Comparison of ENCODE assay signal across 8 cellular contexts in genomic region chr15:34795267-34796081, GRCh38. TPM values are rescaled to one million over a fixed set of nuclear protein-coding genes. Genes with fewer than 3 reads are reported as not detected.
DNase-seq lines count a peak whose midpoint lies in the region; FAIRE-seq and TF ChIP-seq lines count a peak whose summit lies in the region.

Gene ACTC1, minus strand, starts transcription at chr15:34795549. Its CDS starts 741 bp downstream, at chr15:34794808.

- DNase-seq in HFFc6 (peak; percentile 42), astrocyte (ENCODE audit: low read depth) (peak; percentile 41), iPS DF 6.9 (ENCODE audit: low read depth, low spot score) (no peak), smooth muscle cell (lab: John Stamatoyannopoulos, UW; ENCODE audit: unreplicated experiment) (peak; percentile 25), superior temporal gyrus (ENCODE audit: extremely low spot score) (no peak), NCI-H146 (lab: John Stamatoyannopoulos, UW) (no peak), NCI-H128 (lab: John Stamatoyannopoulos, UW; ENCODE audit: unreplicated experiment) (no peak)
- DNase-seq in activated CD8-positive, alpha-beta memory T cell treated with anti-CD3 and anti-CD28 coated beads, Interleukin-2, amount 50 U/mL, for 4 hours: no peak

- no CpG with 5 or more reads among the region's 44 CpGs for WGBS in iPS DF 6.9 (ENCODE audit: insufficient coverage, insufficient read length)
- WGBS in smooth muscle cell (ENCODE audit: low lambda C conversion rate): 7% methylated on average over 41 of the region's 44 CpGs

- H3K4me3 ChIP-seq in astrocyte (ENCODE audit: insufficient read depth, low read depth, low read length): peak within 1 kb of the TSS; percentile 46
- peak within 1 kb of the TSS; percentile 51; the same call in 1 of the 2 replicates for H3K4me3 ChIP-seq in iPS DF 6.9 (ENCODE audit: low read length)
- peak within 1 kb of the TSS; percentile 47 for H3K4me3 ChIP-seq in smooth muscle cell

- no peak for FAIRE-seq in astrocyte (lab: Jason Lieb, UNC)

- no peaks in the 10 kb centered on the region for H3K79me2 ChIP-seq in astrocyte (ENCODE audit: insufficient read depth, low read length)
- H3K79me2 ChIP-seq in smooth muscle cell (ENCODE audit: low read depth): no peaks in the 10 kb centered on the region

- H3K4me2 ChIP-seq in astrocyte (ENCODE audit: low read length) (peak within 1 kb of the TSS; percentile 80), smooth muscle cell (peak within 1 kb of the TSS; percentile 91)

- H4K20me1 ChIP-seq in astrocyte (ENCODE audit: insufficient read depth, low read length) (no peaks in the 10 kb centered on the region), smooth muscle cell (ENCODE audit: low read depth) (no peaks in the 10 kb centered on the region)

- H3K36me3 Mint-ChIP-seq in HFFc6 (ENCODE audit: low read depth) (no peaks in the 10 kb centered on the region), astrocyte (ENCODE audit: low read depth, unreplicated experiment) (peaks cover 12% of the 10 kb centered on the region)

- peaks cover 3% of the 10 kb centered on the region for H3K4me1 ChIP-seq in astrocyte (ENCODE audit: insufficient read depth, low read length)
- peaks cover 6% of the 10 kb centered on the region for H3K4me1 ChIP-seq in iPS DF 6.9 (ENCODE audit: control insufficient read depth, insufficient read depth, low read length)
- H3K4me1 ChIP-seq in smooth muscle cell (ENCODE audit: low read depth): peaks cover 11% of the 10 kb centered on the region

- no peaks in the 10 kb centered on the region for H3K9me3 Mint-ChIP-seq in HFFc6
- no peaks in the 10 kb centered on the region for H3K9me3 Mint-ChIP-seq in astrocyte (ENCODE audit: unreplicated experiment)

- H3K27ac ChIP-seq in astrocyte (ENCODE audit: low read depth, low read length): no peak within 1 kb of the TSS
- no peak within 1 kb of the TSS for H3K27ac ChIP-seq in iPS DF 6.9 (ENCODE audit: low read length)
- peak within 1 kb of the TSS; percentile 41 for H3K27ac ChIP-seq in smooth muscle cell (ENCODE audit: low read depth)

- H3F3A ChIP-seq in smooth muscle cell (ENCODE audit: low read depth): peaks cover 42% of the 10 kb centered on the region

- H3K27me3 Mint-ChIP-seq in HFFc6 (ENCODE audit: insufficient read depth) (peaks cover 2% of the 10 kb centered on the region; the same call in 1 of the 2 replicates), astrocyte (ENCODE audit: low read depth, unreplicated experiment) (no peaks in the 10 kb centered on the region)

- no peak within 1 kb of the TSS for H3K9ac ChIP-seq in astrocyte (ENCODE audit: low read length)
- peak within 1 kb of the TSS; percentile 54 for H3K9ac ChIP-seq in smooth muscle cell (ENCODE audit: low read depth)

- H3K9me3 ChIP-seq in astrocyte (ENCODE audit: insufficient read depth, low read depth, low read length) (no peaks in the 10 kb centered on the region), iPS DF 6.9 (ENCODE audit: control insufficient read depth, insufficient read depth, low read length) (no peaks in the 10 kb centered on the region), smooth muscle cell (replicated peaks; ENCODE audit: low read depth) (no peaks in the 10 kb centered on the region)

- H3K27me3 ChIP-seq in astrocyte (ENCODE audit: insufficient read depth, low read length): peaks cover 38% of the 10 kb centered on the region
- H3K27me3 ChIP-seq in iPS DF 6.9 (ENCODE audit: control insufficient read depth, insufficient read depth, low read length): peaks cover 2% of the 10 kb centered on the region; the same call in 1 of the 2 replicates
- H3K27me3 ChIP-seq in smooth muscle cell (ENCODE audit: low read depth): no peaks in the 10 kb centered on the region

- peak within 1 kb of the TSS; percentile 73 for H3K4me3 Mint-ChIP-seq in HFFc6
- H3K4me3 Mint-ChIP-seq in astrocyte (ENCODE audit: unreplicated experiment): peak within 1 kb of the TSS; percentile 58

- H3K36me3 ChIP-seq in astrocyte (ENCODE audit: insufficient read depth, low read length): no peaks in the 10 kb centered on the region
- 0 out of 2 replicates have a peak, but pooled peaks cover 3% of the 10 kb centered on the region for H3K36me3 ChIP-seq in iPS DF 6.9 (ENCODE audit: control insufficient read depth, insufficient read depth, low read length)
- no peaks in the 10 kb centered on the region for H3K36me3 ChIP-seq in smooth muscle cell (ENCODE audit: low read depth)

- TF ChIP-seq CTCF in HFFc6 (IDR thresholded peaks at IDR 0.05) (peak; percentile 41; the same call in 1 of the 2 replicates), astrocyte (IDR thresholded peaks at IDR 0.05; ENCODE audit: insufficient read depth, low read depth, low read length) (no peak), smooth muscle cell (IDR thresholded peaks at IDR 0.05; ENCODE audit: borderline replicate concordance, insufficient read depth, poor library complexity, severe bottlenecking) (no peak)

- H3K27ac Mint-ChIP-seq in HFFc6 (peak within 1 kb of the TSS; percentile 20; the same call in 1 of the 2 replicates), astrocyte (ENCODE audit: unreplicated experiment) (peak within 1 kb of the TSS; percentile 81)

- H2AFZ ChIP-seq in astrocyte (ENCODE audit: low read depth, low read length) (peak within 1 kb of the TSS; percentile 40), smooth muscle cell (ENCODE audit: low read depth) (peak within 1 kb of the TSS; percentile 42)

- H3K4me1 Mint-ChIP-seq in HFFc6 (ENCODE audit: low read depth) (peaks cover 71% of the 10 kb centered on the region), astrocyte (ENCODE audit: low read depth, unreplicated experiment) (peaks cover 38% of the 10 kb centered on the region)

RNA-seq across cellular contexts. Expression of gene ACTC1, which starts in this region (rescaled TPM):
- total RNA-seq in HFFc6 (2021; fragmentation: NEBNext Ultra II Directional; extraction: Animal tissue kit (Norgen Biotek cat#: 25700)): 10 to 100 TPM in 5 of 6 experiments, 1 to 10 TPM in 1; 4.8 to 30.5 (median 24.7) TPM
- total RNA-seq in astrocyte (860 and 942 TPM in 2 replicates), smooth muscle cell (95.9 and 136 TPM in 2 replicates)
- 90.5 and 405 TPM in 2 replicates for polyA plus RNA-seq in smooth muscle cell

Comparison
In these comparisons a context has a peak if more than half of its experiments do, and no peak if none do; other contexts are left out.
1. DNase-seq: peak in HFFc6 (single experiment), astrocyte (single experiment) and smooth muscle cell (single experiment); none in iPS DF 6.9 (single experiment), superior temporal gyrus (single experiment), NCI-H146 (single experiment), activated CD8-positive, alpha-beta memory T cell treated with anti-CD3 and anti-CD28 coated beads, Interleukin-2, amount 50 U/mL, for 4 hours (single experiment) and NCI-H128 (single experiment).
2. Peak in every context shown above with its lines, with median percentiles within 50 percentile points of each other: H3K4me3 ChIP-seq.